In the genomic region with DNA sequence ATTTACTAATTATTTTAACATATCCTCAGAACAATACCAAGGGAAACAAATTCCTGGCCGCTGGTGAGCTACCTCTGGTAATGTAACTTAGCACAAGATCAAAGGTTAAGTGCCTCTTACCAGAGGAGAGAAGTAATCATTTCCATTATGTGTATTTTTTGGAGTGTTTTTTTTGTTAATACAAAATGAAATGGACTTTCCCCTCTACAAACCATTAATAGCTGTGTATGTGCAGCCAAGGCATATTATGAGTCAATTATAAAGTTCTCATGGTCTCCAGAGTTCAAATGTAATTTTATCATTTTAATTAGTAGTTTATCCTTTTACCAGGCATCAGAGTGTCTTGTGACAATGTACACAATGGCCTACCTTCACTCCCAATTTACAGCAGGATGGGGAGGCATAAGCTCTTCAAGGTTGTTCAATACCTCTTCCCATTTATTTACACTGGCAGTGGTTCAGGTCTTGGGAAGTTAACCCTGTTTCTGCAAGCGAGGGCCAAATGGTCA, we compare ENCODE assay signal across 17 cellular contexts.
DNase-seq lines count a peak whose midpoint lies in the region; ATAC-seq and TF ChIP-seq lines count a peak whose summit lies in the region.
"Had no signal": no experiment of that assay in that cellular context is flagged by ENCODE, and none has a peak within 500 bp of the region (broad histone marks: within the 10 kb centered on the region; RNA-seq: fewer than 3 reads in every experiment).

No MANE protein-coding gene starts in this region.

- no peak for ATAC-seq in mucosa of descending colon
- ATAC-seq in GM21529 (IDR thresholded peaks at IDR 0.05; ENCODE audit: unreplicated experiment), result no peak
- no peak for ATAC-seq in HG03135 (IDR thresholded peaks at IDR 0.05; ENCODE audit: unreplicated experiment)
- ATAC-seq: activated naive CD8-positive, alpha-beta T cell treated with anti-CD3 and anti-CD28 coated beads, Interleukin-2, amount 50 U/mL, for 24 hours; activated T-cell treated with anti-CD3 and anti-CD28 coated beads, Interleukin-2, amount 50 U/mL, for 4 hours; esophagus mucosa had no signal

- no peaks in the 10 kb centered on the region for H3K27me3 Mint-ChIP-seq in nephron (ENCODE audit: low read depth)

- H3K4me1 ChIP-seq in mucosa of descending colon (ENCODE audit: low read depth), result peaks cover 5% of the 10 kb centered on the region
- H3K4me1 ChIP-seq: right atrium auricular region had no signal

- H3K27ac Mint-ChIP-seq in nephron, result peak overlapping the region; percentile 78 to 83 (median 82)
- H3K27ac Mint-ChIP-seq: activated naive CD8-positive, alpha-beta T cell treated with anti-CD3 and anti-CD28 coated beads, Interleukin-2, amount 50 U/mL, for 24 hours; immature natural killer cell had no signal

- peaks cover 14% of the 10 kb centered on the region for H3K9me3 Mint-ChIP-seq in nephron
- H3K9me3 Mint-ChIP-seq: activated naive CD8-positive, alpha-beta T cell treated with anti-CD3 and anti-CD28 coated beads, Interleukin-2, amount 50 U/mL, for 24 hours; activated T-cell treated with anti-CD3 and anti-CD28 coated beads, Interleukin-2, amount 50 U/mL, for 4 hours; immature natural killer cell had no signal

- H3K36me3 ChIP-seq in mucosa of descending colon (ENCODE audit: low read depth), result no peaks in the 10 kb centered on the region
- H3K36me3 ChIP-seq: right atrium auricular region had no signal

- no peak overlapping the region for H3K4me3 Mint-ChIP-seq in nephron
- H3K4me3 Mint-ChIP-seq: activated naive CD8-positive, alpha-beta T cell treated with anti-CD3 and anti-CD28 coated beads, Interleukin-2, amount 50 U/mL, for 24 hours; activated T-cell treated with anti-CD3 and anti-CD28 coated beads, Interleukin-2, amount 50 U/mL, for 4 hours; immature natural killer cell had no signal

- H3K4me3 ChIP-seq in mucosa of descending colon, result no peak overlapping the region
- H3K4me3 ChIP-seq: right atrium auricular region had no signal

- H3K9me3 ChIP-seq in mucosa of descending colon, result no peaks in the 10 kb centered on the region
- H3K9me3 ChIP-seq: right atrium auricular region had no signal

- H3K36me3 Mint-ChIP-seq in nephron (ENCODE audit: low read depth), result no peaks in the 10 kb centered on the region
- H3K36me3 Mint-ChIP-seq: immature natural killer cell had no signal

- DNase-seq in DMS79 treated with DMSO at 0.1 percent for 48 hours (lab: John Stamatoyannopoulos, UW) (peak; percentile 100), NCI-H2029 treated with DMSO at 0.1 percent for 48 hours (lab: John Stamatoyannopoulos, UW) (peak; percentile 78), cerebellar cortex (ENCODE audit: low spot score) (peak; percentile 96), mucosa of descending colon (no peak), ureter (ENCODE audit: low spot score) (no peak)
- DNase-seq: activated CD4-positive, alpha-beta T cell treated with anti-CD3 and anti-CD28 coated beads, Interleukin-2, amount 50 U/mL, for 48 hours; activated naive CD8-positive, alpha-beta T cell treated with anti-CD3 and anti-CD28 coated beads, Interleukin-2, amount 50 U/mL, for 24 hours; activated T-cell treated with anti-CD3 and anti-CD28 coated beads, Interleukin-2, amount 50 U/mL, for 4 hours; glutamatergic neuron; immature natural killer cell; IMR-90; NCI-H526 had no signal

- TF ChIP-seq CTCF in nephron (IDR thresholded peaks at IDR 0.05; ENCODE audit: unreplicated experiment in 3 of 3), result no peak
- TF ChIP-seq CTCF in mucosa of descending colon (IDR thresholded peaks at IDR 0.05), result no peak

- intact Hi-C loops in mucosa of descending colon (cut with DNase I, micrococcal nuclease), result no loop called here

- H3K4me1 Mint-ChIP-seq in nephron, result peaks cover 16% of the 10 kb centered on the region
- H3K4me1 Mint-ChIP-seq: activated naive CD8-positive, alpha-beta T cell treated with anti-CD3 and anti-CD28 coated beads, Interleukin-2, amount 50 U/mL, for 24 hours had no signal

Comparison
In these comparisons a context has a peak if more than half of its experiments do, and no peak if none do; other contexts are left out.
1. DNase-seq: peak in DMS79 treated with DMSO at 0.1 percent for 48 hours (single experiment), NCI-H2029 treated with DMSO at 0.1 percent for 48 hours (single experiment) and cerebellar cortex (single experiment); none in mucosa of descending colon (0 of 3) and ureter (single experiment).